Comparison of ENCODE assay signal across 11 cellular contexts in genomic region chr7:100679927-100680588, GRCh38. TPM values are rescaled to one million over a fixed set of nuclear protein-coding genes. Genes with fewer than 3 reads are reported as not detected.
DNase-seq lines count a peak whose midpoint lies in the region; ATAC-seq and TF ChIP-seq lines count a peak whose summit lies in the region.
"Had no signal": no experiment of that assay in that cellular context is flagged by ENCODE, and none has a peak within 500 bp of the region (broad histone marks: within the 10 kb centered on the region; RNA-seq: fewer than 3 reads in every experiment).

No MANE protein-coding gene starts in this region.

- H3K4me3 ChIP-seq in right cardiac atrium (ENCODE audit: low read length): no peak overlapping the region
- H3K4me3 ChIP-seq in thoracic aorta: no peak overlapping the region

- POLR2A ChIA-PET in activated CD8-positive, alpha-beta T cell treated with anti-CD3 and anti-CD28 coated beads, Interleukin-2, amount 10 ng/mL, durations not matched to agents 7 days and 5 days (lab: Charles Lee): interaction anchor here (0.8 to 2.5 kb wide), 3 partner anchors 10 to 113 kb away, joined by 3 to 9 read pairs (median 5); no protein-coding TSS in a partner anchor

- ATAC-seq in activated CD8-positive, alpha-beta T cell treated with anti-CD3 and anti-CD28 coated beads, Interleukin-2, amount 10 ng/mL, durations not matched to agents 7 days and 5 days: no peak
- ATAC-seq in right cardiac atrium (peak; percentile 41 to 51), thoracic aorta (ENCODE audit: insufficient number of reproducible peaks, low FRiP score, low read depth) (no peak), GM18505 (IDR thresholded peaks at IDR 0.05; ENCODE audit: unreplicated experiment) (no peak), HG02798 (IDR thresholded peaks at IDR 0.05; ENCODE audit: poor library complexity, unreplicated experiment) (no peak), GM18502 (IDR thresholded peaks at IDR 0.05; ENCODE audit: poor library complexity, unreplicated experiment) (no peak)

- intact Hi-C loops in right cardiac atrium (cut with DNase I): loop anchor here in 3 of 4 donors (10.0 kb wide), 6 partner anchors 65 to 215 kb away; partner anchors contain the start of genes FBXO24 (in 1 of the 3), LRCH4 (in 1 of the 3), MOSPD3 (in 1 of the 3) and PCOLCE (in 1 of the 3)

- TF ChIP-seq CTCF in thoracic aorta (IDR thresholded peaks at IDR 0.05): no peak

- H3K27ac ChIP-seq in right cardiac atrium (ENCODE audit: low read length): peak overlapping the region; percentile 27
- H3K27ac ChIP-seq in thoracic aorta: peak overlapping the region; percentile 26 to 43

- no peak for DNase-seq in T-helper 1 cell
- no peak for DNase-seq in activated CD8-positive, alpha-beta T cell treated with anti-CD3 and anti-CD28 coated beads, Interleukin-2, amount 10 ng/mL, durations not matched to agents 7 days and 5 days
- DNase-seq in right cardiac atrium: peak; percentile 71 to 82 (median 72)
- DNase-seq in thoracic aorta (ENCODE audit: low spot score): no peak
- DNase-seq: activated CD4-positive, alpha-beta T cell treated with anti-CD3 and anti-CD28 coated beads for 1 hour; KG1 had no signal

- H3K4me3 Mint-ChIP-seq in T-helper 1 cell treated with Interleukin-12 subunit alpha and Interleukin-12 subunit beta and Interleukin-4 antibody, amounts not matched to agents 30 μg/mL and 1 μg/mL, for 36 hours: no peak overlapping the region
- no peak overlapping the region for H3K4me3 Mint-ChIP-seq in activated CD8-positive, alpha-beta T cell treated with anti-CD3 and anti-CD28 coated beads, Interleukin-2, amount 10 ng/mL, durations not matched to agents 7 days and 5 days

- peaks cover 14% of the 10 kb centered on the region for H3K36me3 Mint-ChIP-seq in T-helper 1 cell treated with Interleukin-12 subunit alpha and Interleukin-12 subunit beta and Interleukin-4 antibody, amounts not matched to agents 30 μg/mL and 1 μg/mL, for 36 hours (ENCODE audit: low read depth)
- H3K36me3 Mint-ChIP-seq in activated CD8-positive, alpha-beta T cell treated with anti-CD3 and anti-CD28 coated beads, Interleukin-2, amount 10 ng/mL, durations not matched to agents 7 days and 5 days (ENCODE audit: low read depth): peaks cover 36% of the 10 kb centered on the region

- peaks cover 76% of the 10 kb centered on the region for H3K36me3 ChIP-seq in thoracic aorta

- no peak for TF ChIP-seq POLR2A in GM18505 (IDR thresholded peaks at IDR 0.05; ENCODE audit: borderline replicate concordance, extremely low read depth, insufficient read depth, insufficient read length)

- no peaks in the 10 kb centered on the region for H3K9me3 Mint-ChIP-seq in T-helper 1 cell treated with Interleukin-12 subunit alpha and Interleukin-12 subunit beta and Interleukin-4 antibody, amounts not matched to agents 30 μg/mL and 1 μg/mL, for 36 hours
- no peaks in the 10 kb centered on the region for H3K9me3 Mint-ChIP-seq in activated CD8-positive, alpha-beta T cell treated with anti-CD3 and anti-CD28 coated beads, Interleukin-2, amount 10 ng/mL, durations not matched to agents 7 days and 5 days (ENCODE audit: insufficient read depth)

- no peaks in the 10 kb centered on the region for H3K9me3 ChIP-seq in right cardiac atrium (ENCODE audit: control insufficient read depth, low read length)
- no peaks in the 10 kb centered on the region for H3K9me3 ChIP-seq in thoracic aorta

- H3K27me3 ChIP-seq in right cardiac atrium (ENCODE audit: control insufficient read depth, insufficient read depth) (no peaks in the 10 kb centered on the region), thoracic aorta (replicated peaks; ENCODE audit: insufficient read depth) (no peaks in the 10 kb centered on the region)

- 68% methylated on average over 14 of the region's 14 CpGs for WGBS in right cardiac atrium

- H3K4me1 Mint-ChIP-seq in T-helper 1 cell treated with Interleukin-12 subunit alpha and Interleukin-12 subunit beta and Interleukin-4 antibody, amounts not matched to agents 30 μg/mL and 1 μg/mL, for 36 hours (ENCODE audit: low read depth): peaks cover 10% of the 10 kb centered on the region
- H3K4me1 Mint-ChIP-seq in activated CD8-positive, alpha-beta T cell treated with anti-CD3 and anti-CD28 coated beads, Interleukin-2, amount 10 ng/mL, durations not matched to agents 7 days and 5 days (ENCODE audit: low read depth): peaks cover 34% of the 10 kb centered on the region

- CTCF ChIA-PET in activated CD8-positive, alpha-beta T cell treated with anti-CD3 and anti-CD28 coated beads, Interleukin-2, amount 10 ng/mL, durations not matched to agents 7 days and 5 days (lab: Charles Lee): interaction anchor here (1.3 to 6.1 kb wide), 3 partner anchors 12 to 47 kb away, joined by 4 to 38 read pairs (median 5); partner anchors contain the start of gene POP7

- H3K4me1 ChIP-seq in right cardiac atrium (ENCODE audit: control insufficient read depth, insufficient read depth, low read length): peaks cover 2% of the 10 kb centered on the region
- peaks cover 4 to 8% of the 10 kb centered on the region in 2 donors for H3K4me1 ChIP-seq in thoracic aorta (ENCODE audit: control insufficient read depth in 1 of 2, low read depth in 2 of 2)

- H3K27ac Mint-ChIP-seq in T-helper 1 cell treated with Interleukin-12 subunit alpha and Interleukin-12 subunit beta and Interleukin-4 antibody, amounts not matched to agents 30 μg/mL and 1 μg/mL, for 36 hours: peak overlapping the region; percentile 11
- peak overlapping the region; percentile 1 for H3K27ac Mint-ChIP-seq in activated CD8-positive, alpha-beta T cell treated with anti-CD3 and anti-CD28 coated beads, Interleukin-2, amount 10 ng/mL, durations not matched to agents 7 days and 5 days

- H3K27me3 Mint-ChIP-seq in T-helper 1 cell treated with Interleukin-12 subunit alpha and Interleukin-12 subunit beta and Interleukin-4 antibody, amounts not matched to agents 30 μg/mL and 1 μg/mL, for 36 hours (ENCODE audit: low read depth): no peaks in the 10 kb centered on the region
- H3K27me3 Mint-ChIP-seq in activated CD8-positive, alpha-beta T cell treated with anti-CD3 and anti-CD28 coated beads, Interleukin-2, amount 10 ng/mL, durations not matched to agents 7 days and 5 days (ENCODE audit: low read depth): no peaks in the 10 kb centered on the region

RNA-seq across cellular contexts. Expression of gene GNB2, which starts 6.5 kb away (rescaled TPM):
- total RNA-seq in activated CD8-positive, alpha-beta T cell treated with anti-CD3 and anti-CD28 coated beads, Interleukin-2, amount 10 ng/mL, durations not matched to agents 7 days and 5 days: 100 to 1,000 TPM; 274 to 286 TPM
- total RNA-seq in right cardiac atrium (100 to 1,000 TPM; 128 to 160 (median 132) TPM), thoracic aorta (100 to 1,000 TPM; 176 to 255 TPM)
- 115 TPM for polyA plus RNA-seq in right cardiac atrium

RNA-seq across cellular contexts. Expression of gene GIGYF1, which starts 14.0 kb away (rescaled TPM):
- total RNA-seq in activated CD8-positive, alpha-beta T cell treated with anti-CD3 and anti-CD28 coated beads, Interleukin-2, amount 10 ng/mL, durations not matched to agents 7 days and 5 days: 10 to 100 TPM; 42.1 to 43.0 TPM
- total RNA-seq in right cardiac atrium: 10 to 100 TPM; 26.7 to 39.6 (median 32.7) TPM
- 26.2 TPM for polyA plus RNA-seq in right cardiac atrium
- total RNA-seq in thoracic aorta: 10 to 100 TPM; 35.7 to 40.7 TPM

RNA-seq across cellular contexts. Expression of gene ACTL6B, which starts 23.8 kb away (rescaled TPM):
- not detected for total RNA-seq in activated CD8-positive, alpha-beta T cell treated with anti-CD3 and anti-CD28 coated beads, Interleukin-2, amount 10 ng/mL, durations not matched to agents 7 days and 5 days
- total RNA-seq in right cardiac atrium (not detected), thoracic aorta (not detected)
- not detected for polyA plus RNA-seq in right cardiac atrium
- total RNA-seq: glomerular endothelial cell had no signal

RNA-seq across cellular contexts. Expression of gene POP7, which starts 25.9 kb away (rescaled TPM):
- 10 to 100 TPM; 43.6 to 48.3 TPM for total RNA-seq in activated CD8-positive, alpha-beta T cell treated with anti-CD3 and anti-CD28 coated beads, Interleukin-2, amount 10 ng/mL, durations not matched to agents 7 days and 5 days
- total RNA-seq in right cardiac atrium: 10 to 100 TPM; 21.4 to 26.4 (median 24.2) TPM
- polyA plus RNA-seq in right cardiac atrium: 37.2 TPM
- total RNA-seq in thoracic aorta: 10 to 100 TPM; 19.6 to 21.0 TPM

RNA-seq across cellular contexts. Expression of gene TFR2, which starts 38.7 kb away (rescaled TPM):
- 10 to 100 TPM; 13.1 to 14.5 TPM for total RNA-seq in activated CD8-positive, alpha-beta T cell treated with anti-CD3 and anti-CD28 coated beads, Interleukin-2, amount 10 ng/mL, durations not matched to agents 7 days and 5 days
- total RNA-seq in right cardiac atrium (under 1 TPM in 3 of 4 donors, not detected in 1; 0.25 to 0.41 (median 0.26) TPM), thoracic aorta (1 to 10 TPM in 1 of 2 donors, under 1 TPM in 1; 0.35 to 1.9 TPM)
- polyA plus RNA-seq in right cardiac atrium: 0.14 TPM

Comparison
In these comparisons a context has a peak if more than half of its experiments do, and no peak if none do; other contexts are left out.
1. DNase-seq: peak in right cardiac atrium (3 of 3); none in T-helper 1 cell (0 of 5), activated CD8-positive, alpha-beta T cell treated with anti-CD3 and anti-CD28 coated beads, Interleukin-2, amount 10 ng/mL, durations not matched to agents 7 days and 5 days (single experiment) and thoracic aorta (single experiment).
2. ATAC-seq: peak in right cardiac atrium (2 of 2); none in activated CD8-positive, alpha-beta T cell treated with anti-CD3 and anti-CD28 coated beads, Interleukin-2, amount 10 ng/mL, durations not matched to agents 7 days and 5 days (single experiment), thoracic aorta (single experiment), GM18505 (single experiment), HG02798 (single experiment) and GM18502 (single experiment).